ENCODE assay signal across 11 cellular contexts in the genomic region with DNA sequence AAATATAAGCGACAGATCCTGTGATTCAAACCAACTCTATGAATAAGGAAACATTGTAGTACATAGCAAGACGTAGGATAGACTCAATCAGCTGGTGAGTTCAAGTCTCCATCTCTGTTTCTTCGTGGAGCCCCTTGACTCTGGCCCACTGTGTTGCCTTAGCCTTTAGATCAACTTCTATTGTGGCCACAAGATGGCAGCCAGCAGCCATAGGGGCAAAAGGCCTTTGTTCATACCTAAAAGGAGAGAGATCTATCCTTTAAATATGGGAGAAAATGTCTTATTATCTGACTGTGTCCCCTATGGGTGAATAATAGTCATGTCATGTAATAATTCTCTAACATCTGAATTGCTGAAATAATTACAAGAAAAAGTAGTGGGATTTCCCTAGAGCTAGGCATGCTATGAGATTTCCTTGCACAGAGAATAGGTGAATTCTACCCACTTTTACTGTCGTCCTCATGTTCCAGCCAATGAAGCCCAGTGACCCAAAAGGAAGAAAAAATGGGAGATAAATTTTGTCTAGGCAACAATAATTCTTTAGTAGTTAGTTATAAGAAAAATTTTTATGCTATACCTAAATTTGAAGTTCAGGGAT.
DNase-seq lines count a peak whose midpoint lies in the region; ATAC-seq lines count a peak whose summit lies in the region.
"Had no signal": no experiment of that assay in that cellular context is flagged by ENCODE, and none has a peak within 500 bp of the region (broad histone marks: within the 10 kb centered on the region; RNA-seq: fewer than 3 reads in every experiment).

No MANE protein-coding gene starts in this region.

- H3K27ac Mint-ChIP-seq in activated T-cell treated with anti-CD3 and anti-CD28 coated beads, Interleukin-2, amount 50 U/mL, for 24 hours, result no peak overlapping the region
- H3K27ac Mint-ChIP-seq: activated naive CD4-positive, alpha-beta T cell treated with anti-CD3 and anti-CD28 coated beads, Interleukin-2, amount 50 U/mL, for 24 hours; nephron had no signal

- H3K4me2 ChIP-seq in GM23248 (ENCODE audit: unreplicated experiment), result no peak overlapping the region

- H2AFZ ChIP-seq in GM23248, result no peak overlapping the region

- H3K9ac ChIP-seq in GM23248, result no peak overlapping the region

- no peaks in the 10 kb centered on the region for H4K20me1 ChIP-seq in GM23248 (ENCODE audit: insufficient read depth)

- H3K9me2 ChIP-seq in GM23248 (ENCODE audit: insufficient read depth), result no peaks in the 10 kb centered on the region

- H3K4me1 ChIP-seq in GM23248 (ENCODE audit: insufficient read depth), result no peaks in the 10 kb centered on the region
- H3K4me1 ChIP-seq: SJSA1 had no signal

- WGBS in GM23248 (ENCODE audit: low coverage in 1 of 2, low lambda C conversion rate in 2 of 2, missing lambda C conversion rate in 2 of 2), 2 experiments, result 3 to 7% methylated on average over 4 of the region's 4 CpGs

- in situ Hi-C loops in GM23248 (cut with MboI), result no loop called here

- H3K36me3 Mint-ChIP-seq in activated T-cell treated with anti-CD3 and anti-CD28 coated beads, Interleukin-2, amount 50 U/mL, for 24 hours (ENCODE audit: low read depth), result no peaks in the 10 kb centered on the region
- H3K36me3 Mint-ChIP-seq: activated naive CD4-positive, alpha-beta T cell treated with anti-CD3 and anti-CD28 coated beads, Interleukin-2, amount 50 U/mL, for 24 hours had no signal

- H3K79me2 ChIP-seq in GM23248 (ENCODE audit: insufficient read depth), result no peaks in the 10 kb centered on the region

- ATAC-seq in left lobe of liver, result peak; percentile 59

- H3K4me1 Mint-ChIP-seq in activated T-cell treated with anti-CD3 and anti-CD28 coated beads, Interleukin-2, amount 50 U/mL, for 24 hours (ENCODE audit: low read depth), result no peaks in the 10 kb centered on the region
- H3K4me1 Mint-ChIP-seq: activated naive CD4-positive, alpha-beta T cell treated with anti-CD3 and anti-CD28 coated beads, Interleukin-2, amount 50 U/mL, for 24 hours; nephron had no signal

- no peak overlapping the region for H3K4me3 ChIP-seq in GM23248
- H3K4me3 ChIP-seq: SJSA1 had no signal

- no peak overlapping the region for H3K4me3 Mint-ChIP-seq in activated T-cell treated with anti-CD3 and anti-CD28 coated beads, Interleukin-2, amount 50 U/mL, for 24 hours
- H3K4me3 Mint-ChIP-seq: activated naive CD4-positive, alpha-beta T cell treated with anti-CD3 and anti-CD28 coated beads, Interleukin-2, amount 50 U/mL, for 24 hours; nephron had no signal

- no peaks in the 10 kb centered on the region for H3K27me3 Mint-ChIP-seq in activated T-cell treated with anti-CD3 and anti-CD28 coated beads, Interleukin-2, amount 50 U/mL, for 24 hours
- H3K27me3 Mint-ChIP-seq: activated naive CD4-positive, alpha-beta T cell treated with anti-CD3 and anti-CD28 coated beads, Interleukin-2, amount 50 U/mL, for 24 hours had no signal

- no peak overlapping the region for H3K27ac ChIP-seq in GM23248
- H3K27ac ChIP-seq: SJSA1 had no signal

- no peaks in the 10 kb centered on the region for H3K36me3 ChIP-seq in GM23248 (ENCODE audit: low read depth)
- H3K36me3 ChIP-seq: SJSA1 had no signal

- H3K27me3 ChIP-seq in GM23248 (replicated peaks; ENCODE audit: insufficient read depth), result no peaks in the 10 kb centered on the region
- H3K27me3 ChIP-seq: SJSA1 had no signal

- peaks cover 3% of the 10 kb centered on the region for H3K9me3 Mint-ChIP-seq in activated T-cell treated with anti-CD3 and anti-CD28 coated beads, Interleukin-2, amount 50 U/mL, for 24 hours
- H3K9me3 Mint-ChIP-seq: activated naive CD4-positive, alpha-beta T cell treated with anti-CD3 and anti-CD28 coated beads, Interleukin-2, amount 50 U/mL, for 24 hours; nephron had no signal

- peak; percentile 43 for DNase-seq in DMS 273 (lab: John Stamatoyannopoulos, UW; ENCODE audit: unreplicated experiment)
- DNase-seq in DMS 273 treated with DMSO at 0.1 percent for 48 hours (lab: John Stamatoyannopoulos, UW), result no peak
- DNase-seq in HuH-7 (ENCODE audit: low spot score), result peak; percentile 4
- DNase-seq in RPMI8226, result peak; percentile 11
- DNase-seq in left lobe of liver (ENCODE audit: low spot score), result no peak
- DNase-seq in activated T-cell treated with anti-CD3 and anti-CD28 coated beads, Interleukin-2, amount 50 U/mL, for 24 hours, result no peak
- DNase-seq in GM23248, result no peak
- no peak for DNase-seq in stimulated activated naive CD4-positive, alpha-beta T cell treated with Interleukin-2 at 50 U/mL for 16 hours (lab: John Stamatoyannopoulos, UW)

- no peaks in the 10 kb centered on the region for H3K9me3 ChIP-seq in GM23248 (ENCODE audit: low read depth)
- H3K9me3 ChIP-seq: SJSA1 had no signal

- H3F3A ChIP-seq in GM23248 (ENCODE audit: insufficient read depth), result no peaks in the 10 kb centered on the region

Comparison
In these comparisons a context has a peak if more than half of its experiments do, and no peak if none do; other contexts are left out.
1. DNase-seq: peak in DMS 273 (single experiment), HuH-7 (single experiment) and RPMI8226 (single experiment); none in DMS 273 treated with DMSO at 0.1 percent for 48 hours (single experiment), left lobe of liver (single experiment), activated T-cell treated with anti-CD3 and anti-CD28 coated beads, Interleukin-2, amount 50 U/mL, for 24 hours (single experiment), GM23248 (single experiment) and stimulated activated naive CD4-positive, alpha-beta T cell treated with Interleukin-2 at 50 U/mL for 16 hours (single experiment).